3 cellular contexts compared by ENCODE assay signal in the genomic region with DNA sequence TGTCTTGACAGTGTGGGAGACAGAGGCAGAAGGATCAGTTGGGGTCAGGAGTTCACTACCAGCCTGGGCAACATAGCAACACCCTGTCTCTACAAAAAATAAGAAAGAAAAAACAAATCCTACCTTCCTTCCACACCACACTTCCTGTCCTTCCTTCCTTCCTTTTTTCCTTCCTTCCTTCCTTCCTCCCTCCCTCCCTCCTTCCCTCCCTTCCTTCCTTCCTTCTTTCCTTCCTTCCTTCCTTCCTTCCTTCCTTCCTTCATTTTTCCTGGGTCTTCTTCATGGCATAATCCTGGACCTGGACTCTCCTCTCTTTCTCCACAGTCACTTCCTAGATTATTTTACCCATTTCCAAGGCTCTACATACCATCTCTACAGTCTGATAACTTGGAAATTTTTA.
A peak's percentile ranks its signal among the peaks of the same experiment; 100 is the strongest.
TF ChIP-seq lines count a peak whose summit lies in the region.

No MANE protein-coding gene starts in this region.

TF ChIP-seq in HEK293, 187 proteins besides CTCF, POLR2A, EP300 and RAD21:
- peak; percentile 64 for TF ChIP-seq ZNF366 (tag by site-specific recombination; conservative IDR thresholded peaks at IDR 0.05)

TF ChIP-seq in K562, 482 proteins besides CTCF, POLR2A, EP300 and RAD21:
- peak; percentile 59 for TF ChIP-seq ZNF512 (tag; IDR thresholded peaks at IDR 0.05)
- TF ChIP-seq, protein P1, sequence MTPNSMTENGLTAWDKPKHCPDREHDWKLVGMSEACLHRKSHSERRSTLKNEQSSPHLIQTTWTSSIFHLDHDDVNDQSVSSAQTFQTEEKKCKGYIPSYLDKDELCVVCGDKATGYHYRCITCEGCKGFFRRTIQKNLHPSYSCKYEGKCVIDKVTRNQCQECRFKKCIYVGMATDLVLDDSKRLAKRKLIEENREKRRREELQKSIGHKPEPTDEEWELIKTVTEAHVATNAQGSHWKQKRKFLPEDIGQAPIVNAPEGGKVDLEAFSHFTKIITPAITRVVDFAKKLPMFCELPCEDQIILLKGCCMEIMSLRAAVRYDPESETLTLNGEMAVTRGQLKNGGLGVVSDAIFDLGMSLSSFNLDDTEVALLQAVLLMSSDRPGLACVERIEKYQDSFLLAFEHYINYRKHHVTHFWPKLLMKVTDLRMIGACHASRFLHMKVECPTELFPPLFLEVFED (CRISPR knock-in tag; conservative IDR thresholded peaks at IDR 0.05): peak; percentile 55; the same call in 1 of the 2 replicates

TF ChIP-seq in HepG2, 621 proteins besides CTCF, POLR2A, EP300 and RAD21:
- peak; percentile 29 for TF ChIP-seq HNRNPK (IDR thresholded peaks at IDR 0.05; ENCODE audit: low read depth, low read length, poor library complexity, severe bottlenecking)
TF ChIP-seq in HepG2: peak in this region for 1; not testable (repeated sequence) for 620.
